11 cellular contexts compared by ENCODE assay signal in genomic region chr10:75432176-75432575, GRCh38. TPM values are rescaled to one million over a fixed set of nuclear protein-coding genes. Genes with fewer than 3 reads are reported as not detected.
DNase-seq lines count a peak whose midpoint lies in the region; ATAC-seq and TF ChIP-seq lines count a peak whose summit lies in the region.
"Had no signal": no experiment of that assay in that cellular context is flagged by ENCODE, and none has a peak within 500 bp of the region (broad histone marks: within the 10 kb centered on the region; RNA-seq: fewer than 3 reads in every experiment).

No MANE protein-coding gene starts in this region.

- H3K9me3 ChIP-seq in ascending aorta = no peaks in the 10 kb centered on the region
- H3K9me3 ChIP-seq in mesenchymal stem cell (ENCODE audit: control insufficient read depth, low read length) = no peaks in the 10 kb centered on the region
- H3K9me3 ChIP-seq in suprapubic skin = no peaks in the 10 kb centered on the region
- no peaks in the 10 kb centered on the region for H3K9me3 ChIP-seq in CD8-positive, alpha-beta memory T cell (ENCODE audit: low read length)

- H3K14ac ChIP-seq in mesenchymal stem cell (ENCODE audit: low read length in 2 of 2) = no peak overlapping the region

- H3K4me1 ChIP-seq in ascending aorta = peaks cover 0 to 12% of the 10 kb centered on the region in 2 donors
- peaks cover 4% of the 10 kb centered on the region for H3K4me1 ChIP-seq in mesenchymal stem cell (ENCODE audit: control insufficient read depth, insufficient read depth, low read depth, low read length)
- H3K4me1 ChIP-seq in suprapubic skin = peaks cover 52% of the 10 kb centered on the region
- H3K4me1 ChIP-seq in CD8-positive, alpha-beta memory T cell (ENCODE audit: insufficient read depth, low read length) = no peaks in the 10 kb centered on the region

- H3K4me1 Mint-ChIP-seq in CD8-positive, alpha-beta memory T cell = peaks cover 2 to 6% (median 4%) of the 10 kb centered on the region in 3 donors

- H3K79me1 ChIP-seq in mesenchymal stem cell (replicated peaks; ENCODE audit: low read length, poor library complexity, severe bottlenecking) = no peaks in the 10 kb centered on the region

- H2BK12ac ChIP-seq in mesenchymal stem cell (ENCODE audit: low read length in 2 of 2) = no peak overlapping the region

- no peak overlapping the region for H3K4ac ChIP-seq in mesenchymal stem cell (ENCODE audit: low read depth in 1 of 2, low read length in 2 of 2)

- peak overlapping the region; percentile 88 for H3K9ac ChIP-seq in mesenchymal stem cell (ENCODE audit: low read length)

- H3K4me3 Mint-ChIP-seq in CD8-positive, alpha-beta memory T cell = peak overlapping the region in 1 of 7 donors; percentile 9

- H2AFZ ChIP-seq in mesenchymal stem cell (ENCODE audit: low read depth, low read length) = no peak overlapping the region

- H3K27ac Mint-ChIP-seq in CD8-positive, alpha-beta memory T cell = no peak overlapping the region

- CTCF ChIA-PET in CD8-positive, alpha-beta memory T cell (lab: Charles Lee) = interaction anchor here (0.6 kb wide), 1 partner anchor 162 kb away, joined by 3 read pairs; no protein-coding TSS in a partner anchor

- H2BK120ac ChIP-seq in mesenchymal stem cell (ENCODE audit: low read depth, low read length) = no peak overlapping the region

- H3K27me3 ChIP-seq in ascending aorta = no peaks in the 10 kb centered on the region
- H3K27me3 ChIP-seq in mesenchymal stem cell (ENCODE audit: control insufficient read depth in 1 of 2, insufficient read depth in 1 of 2, low read length in 2 of 2) = peaks cover 0 to 67% of the 10 kb centered on the region in 2 experiments
- no peaks in the 10 kb centered on the region for H3K27me3 ChIP-seq in suprapubic skin
- peaks cover 7% of the 10 kb centered on the region for H3K27me3 ChIP-seq in CD8-positive, alpha-beta memory T cell (ENCODE audit: insufficient read depth, low read length, poor library complexity, severe bottlenecking)

- no peak for TF ChIP-seq CTCF in ascending aorta (IDR thresholded peaks at IDR 0.05)
- no peak for TF ChIP-seq CTCF in suprapubic skin (IDR thresholded peaks at IDR 0.05)

- no peaks in the 10 kb centered on the region for H3K36me3 ChIP-seq in ascending aorta
- H3K36me3 ChIP-seq in mesenchymal stem cell (ENCODE audit: control insufficient read depth in 1 of 2, insufficient read depth in 2 of 2, low read depth in 1 of 2, low read length in 2 of 2) = no peaks in the 10 kb centered on the region
- H3K36me3 ChIP-seq in suprapubic skin = no peaks in the 10 kb centered on the region
- no peaks in the 10 kb centered on the region for H3K36me3 ChIP-seq in CD8-positive, alpha-beta memory T cell (ENCODE audit: insufficient read depth, low read length)

- H4K8ac ChIP-seq in mesenchymal stem cell (ENCODE audit: low read length) = no peak overlapping the region

- no peak overlapping the region for H3K23ac ChIP-seq in mesenchymal stem cell (ENCODE audit: low read length in 2 of 2)

- peaks cover 39 to 58% of the 10 kb centered on the region in 2 donors for H3K27me3 Mint-ChIP-seq in CD8-positive, alpha-beta memory T cell

- H3K4me3 ChIP-seq in ascending aorta (peak overlapping the region; percentile 78 to 85), mesenchymal stem cell (ENCODE audit: insufficient read depth in 1 of 2, low read depth in 1 of 2, low read length in 2 of 2) (peak overlapping the region in 1 of 2 experiments; percentile 82), suprapubic skin (peak overlapping the region; percentile 64)
- no peak overlapping the region for H3K4me3 ChIP-seq in CD8-positive, alpha-beta memory T cell (ENCODE audit: low read length)

- H2AK5ac ChIP-seq in mesenchymal stem cell (ENCODE audit: low read length, severe bottlenecking) = no peak overlapping the region

- H2BK5ac ChIP-seq in mesenchymal stem cell (ENCODE audit: low read depth, low read length, poor library complexity, severe bottlenecking) = no peak overlapping the region

- H4K91ac ChIP-seq in mesenchymal stem cell (ENCODE audit: low read length) = no peak overlapping the region

- TF ChIP-seq EP300 in suprapubic skin (IDR thresholded peaks at IDR 0.05) = no peak

- WGBS in mesenchymal stem cell = 95% methylated on average over 5 of the region's 5 CpGs
- WGBS in suprapubic skin = 78% methylated on average over 4 of the region's 5 CpGs

- DNase-seq in activated effector memory CD4-positive, alpha-beta T cell treated with anti-CD3 and anti-CD28 coated beads, Interleukin-2, amount 50 U/mL, for 16 hours = peak; percentile 19
- no peak for DNase-seq in activated effector memory CD4-positive, alpha-beta T cell treated with Interleukin-2 at 50 U/mL for 16 hours
- DNase-seq in ascending aorta (ENCODE audit: low spot score in 2 of 2) = no peak
- no peak for DNase-seq in mesenchymal stem cell
- DNase-seq in suprapubic skin (ENCODE audit: low spot score in 2 of 2) = no peak
- no peak for DNase-seq in SKM-1 treated with dmso at 0.1 percent for 144 hours (lab: John Stamatoyannopoulos, UW; ENCODE audit: unreplicated experiment)
- DNase-seq in CD8-positive, alpha-beta memory T cell = no peak
- DNase-seq: HCEC 1CT, OCI-M1 had no signal

- H3K27ac ChIP-seq in ascending aorta (no peak overlapping the region), mesenchymal stem cell (ENCODE audit: low read length, poor library complexity, severe bottlenecking) (no peak overlapping the region), suprapubic skin (no peak overlapping the region)
- H3K27ac ChIP-seq in CD8-positive, alpha-beta memory T cell (ENCODE audit: low read depth, low read length) = no peak overlapping the region

- intact Hi-C loops in ascending aorta (cut with DNase I) = loop anchor here (5.0 kb wide), 1 partner anchor 190 kb away; no protein-coding TSS in a partner anchor

- no peaks in the 10 kb centered on the region for H3K36me3 Mint-ChIP-seq in CD8-positive, alpha-beta memory T cell

- POLR2A ChIA-PET in CD8-positive, alpha-beta memory T cell (lab: Charles Lee) = no interaction called here

- no peak for TF ChIP-seq POLR2A in suprapubic skin (IDR thresholded peaks at IDR 0.05)

- no peak overlapping the region for H3K4me2 ChIP-seq in mesenchymal stem cell (ENCODE audit: low read length, poor library complexity, severe bottlenecking)

- no peak overlapping the region for H2BK15ac ChIP-seq in mesenchymal stem cell (ENCODE audit: low read depth, poor library complexity, severe bottlenecking)

- H3K9me3 Mint-ChIP-seq in CD8-positive, alpha-beta memory T cell = no peaks in the 10 kb centered on the region

- no peak overlapping the region for H3K18ac ChIP-seq in mesenchymal stem cell (ENCODE audit: low read depth in 1 of 2, low read length in 2 of 2)

- ATAC-seq in HG03432 (IDR thresholded peaks at IDR 0.05; ENCODE audit: unreplicated experiment) = no peak

RNA-seq across cellular contexts. Expression of gene LRMDA, which starts 0.8 kb away (rescaled TPM):
- total RNA-seq in ascending aorta (0.96 TPM), suprapubic skin (1 to 10 TPM in 2 of 4 donors, under 1 TPM in 1, not detected in 1; 0.10 to 2.9 (median 1.9) TPM)
- polyA plus RNA-seq in mesenchymal stem cell (2013, experiment 1 of 2) = 3.8 TPM
- polyA plus RNA-seq in mesenchymal stem cell (2013, experiment 2 of 2) = 5.7 TPM
- total RNA-seq in CD8-positive, alpha-beta memory T cell = not detected
- not detected for polyA plus RNA-seq in CD8-positive, alpha-beta memory T cell
- polyA plus RNA-seq: BJ had no signal

RNA-seq across cellular contexts. Expression of gene ZNF503, which starts 30.6 kb away (rescaled TPM):
- total RNA-seq in ascending aorta (28.8 TPM), suprapubic skin (1 to 10 TPM; 5.7 to 7.6 (median 6.6) TPM)
- 110 TPM for polyA plus RNA-seq in mesenchymal stem cell (2013, experiment 1 of 2)
- 112 TPM for polyA plus RNA-seq in mesenchymal stem cell (2013, experiment 2 of 2)
- under 1 TPM; 0.07 to 0.13 TPM for total RNA-seq in CD8-positive, alpha-beta memory T cell
- not detected for polyA plus RNA-seq in CD8-positive, alpha-beta memory T cell

Comparison
In these comparisons a context has a peak if more than half of its experiments do, and no peak if none do; other contexts are left out.
1. RNA of gene ZNF503, which starts 30.6 kb away (total RNA-seq): 28.8 TPM in ascending aorta (single experiment) and 5.7 to 7.6 TPM in suprapubic skin; 0.07 to 0.13 TPM in CD8-positive, alpha-beta memory T cell; every median in the first group is over 4 times any median in the second.